ENCODE assay signal across 8 cellular contexts in genomic region chr19:36115453-36116343, GRCh38. TPM values are rescaled to one million over a fixed set of nuclear protein-coding genes. Genes with fewer than 3 reads are reported as not detected.
DNase-seq lines count a peak whose midpoint lies in the region; ATAC-seq, FAIRE-seq and TF ChIP-seq lines count a peak whose summit lies in the region.

Gene TBCB, plus strand, starts transcription at chr19:36115468. Its CDS starts 93 bp downstream, at chr19:36115561.

- H3K27me3 Mint-ChIP-seq in glutamatergic neuron (ENCODE audit: unreplicated experiment) = peaks cover 21% of the 10 kb centered on the region

- FAIRE-seq in GM18507 (lab: Jason Lieb, UNC) = no peak

- WGBS in prostate gland = 3% methylated on average over 59 of the region's 59 CpGs

- H3K4me3 ChIP-seq in prostate gland (peak within 1 kb of the TSS; percentile 43 to 70), uterus (peak within 1 kb of the TSS; percentile 78 to 90)

- ATAC-seq in HG02973 (IDR thresholded peaks at IDR 0.05; ENCODE audit: unreplicated experiment) = peak; percentile 29

- peaks cover 26% of the 10 kb centered on the region for H3K9me3 Mint-ChIP-seq in glutamatergic neuron (ENCODE audit: unreplicated experiment)

- TF ChIP-seq POLR2A in prostate gland (IDR thresholded peaks at IDR 0.05) = peak; percentile 40
- peak in 1 of 2 donors; percentile 77 for TF ChIP-seq POLR2A in uterus (IDR thresholded peaks at IDR 0.05)

- no peaks in the 10 kb centered on the region for H3K9me3 ChIP-seq in prostate gland
- no peaks in the 10 kb centered on the region for H3K9me3 ChIP-seq in uterus

- peak within 1 kb of the TSS; percentile 98 for H3K4me3 Mint-ChIP-seq in glutamatergic neuron (ENCODE audit: unreplicated experiment)

- TF ChIP-seq CTCF in glutamatergic neuron (IDR thresholded peaks at IDR 0.05; ENCODE audit: partially characterized antibody, unreplicated experiment) (no peak), prostate gland (IDR thresholded peaks at IDR 0.05) (peak in 1 of 4 experiments; percentile 1), uterus (IDR thresholded peaks at IDR 0.05) (no peak)

- H3K4me1 ChIP-seq in prostate gland (replicated peaks) = peaks cover 4% of the 10 kb centered on the region
- H3K4me1 ChIP-seq in uterus = peaks cover 0 to 8% of the 10 kb centered on the region in 2 donors

- H3K36me3 ChIP-seq in prostate gland (no peaks in the 10 kb centered on the region), uterus (no peaks in the 10 kb centered on the region)

- peak within 1 kb of the TSS; percentile 92 for H3K27ac Mint-ChIP-seq in glutamatergic neuron (ENCODE audit: unreplicated experiment)

- intact Hi-C loops in prostate gland (cut with DNase I) (no loop called here), uterus (cut with DNase I; ENCODE audit: low total_unique reads) (loop anchor here (10.0 kb wide), 1 partner anchor 61 kb away; the partner anchor contains the start of genes THAP8 and WDR62)

- DNase-seq in GM18507 (ENCODE audit: extremely low spot score, insufficient read length, low read depth) = peak; percentile 73
- DNase-seq in RKO (ENCODE audit: low spot score) = peak; percentile 43
- peak; percentile 2 for DNase-seq in activated effector memory CD4-positive, alpha-beta T cell treated with Interleukin-2 at 50 U/mL for 16 hours
- DNase-seq in glutamatergic neuron = peak; percentile 78
- DNase-seq in prostate gland (ENCODE audit: low spot score) = peak; percentile 77
- DNase-seq in uterus = peak in 1 of 2 donors; percentile 84
- no peak for DNase-seq in EL

- H3K36me3 Mint-ChIP-seq in glutamatergic neuron (ENCODE audit: unreplicated experiment) = peaks cover 5% of the 10 kb centered on the region

- H3K27ac ChIP-seq in prostate gland (peak within 1 kb of the TSS; percentile 86 to 87), uterus (peak within 1 kb of the TSS; percentile 89)

- peaks cover 26% of the 10 kb centered on the region for H3K4me1 Mint-ChIP-seq in glutamatergic neuron (ENCODE audit: low read depth, unreplicated experiment)

- no peaks in the 10 kb centered on the region for H3K27me3 ChIP-seq in prostate gland (replicated peaks; ENCODE audit: insufficient read depth)
- no peaks in the 10 kb centered on the region for H3K27me3 ChIP-seq in uterus

RNA-seq across cellular contexts. Expression of gene TBCB, which starts in this region (rescaled TPM):
- total RNA-seq in glutamatergic neuron (ENCODE audit: unreplicated experiment) = 337 TPM
- 100 to 1,000 TPM; 119 to 212 TPM for total RNA-seq in prostate gland
- total RNA-seq in uterus = 100 to 1,000 TPM; 118 to 196 (median 154) TPM
